Comparison of ENCODE assay signal across 16 cellular contexts in genomic region chr13:96020941-96021340, GRCh38. TPM values are rescaled to one million over a fixed set of nuclear protein-coding genes. Genes with fewer than 3 reads are reported as not detected.
DNase-seq lines count a peak whose midpoint lies in the region; ATAC-seq and TF ChIP-seq lines count a peak whose summit lies in the region.
"Had no signal": no experiment of that assay in that cellular context is flagged by ENCODE, and none has a peak within 500 bp of the region (broad histone marks: within the 10 kb centered on the region; RNA-seq: fewer than 3 reads in every experiment).

No MANE protein-coding gene starts in this region.

- peaks cover 0 to 12% of the 10 kb centered on the region in 2 experiments; a peak in 4 of 5 replicates for H3K9me3 Mint-ChIP-seq in H9
- H3K9me3 Mint-ChIP-seq: HFFc6 had no signal

- H3T11ph ChIP-seq in H9 (ENCODE audit: low read length), result no peak overlapping the region

- no peaks in the 10 kb centered on the region for H3K79me2 ChIP-seq in H9 (ENCODE audit: insufficient read depth, low read length)

- H4K20me1 ChIP-seq in H9 (ENCODE audit: control insufficient read depth, insufficient read depth, insufficient read length), result no peaks in the 10 kb centered on the region

- no peak overlapping the region for H3K4ac ChIP-seq in H9 (ENCODE audit: low read depth, low read length)

- no peak overlapping the region for H3K56ac ChIP-seq in H9 (ENCODE audit: insufficient read length, low read depth, low read length)

- H2BK12ac ChIP-seq in H9 (ENCODE audit: insufficient read length, low read depth, low read length), result no peak overlapping the region

- H4K91ac ChIP-seq in H9 (ENCODE audit: insufficient read length, low read depth, low read length), result no peak overlapping the region

- no peak overlapping the region for H3K4me3 ChIP-seq in colonic mucosa
- no peak overlapping the region for H3K4me3 ChIP-seq in right lobe of liver
- H3K4me3 ChIP-seq: A549 had no signal

- H2AFZ ChIP-seq in H9 (ENCODE audit: low read length), result no peak overlapping the region

- peaks cover 11 to 12% of the 10 kb centered on the region in 2 experiments for H3K4me1 Mint-ChIP-seq in H9

- H3K18ac ChIP-seq in H9 (ENCODE audit: insufficient read length, low read depth, low read length), result no peak overlapping the region

- H4K8ac ChIP-seq in H9 (replicated peaks; ENCODE audit: insufficient read length, low read depth, low read length), result no peak overlapping the region

- no peak overlapping the region for H3K14ac ChIP-seq in H9 (ENCODE audit: insufficient read depth, low read length)

- no peaks in the 10 kb centered on the region for H3K9me3 ChIP-seq in colonic mucosa
- H3K9me3 ChIP-seq in right lobe of liver, result no peaks in the 10 kb centered on the region
- peaks cover 6% of the 10 kb centered on the region for H3K9me3 ChIP-seq in H9 (ENCODE audit: control insufficient read depth, low read depth, low read length)
- H3K9me3 ChIP-seq: A549 had no signal

- TF ChIP-seq CTCF in colonic mucosa (IDR thresholded peaks at IDR 0.05) (no peak), right lobe of liver (IDR thresholded peaks at IDR 0.05) (no peak), H9 (conservative IDR thresholded peaks at IDR 0.05) (no peak)

- no peak overlapping the region for H4K5ac ChIP-seq in H9 (ENCODE audit: insufficient read length, low read depth, low read length)

- no peak overlapping the region for H3K27ac Mint-ChIP-seq in H9
- H3K27ac Mint-ChIP-seq: CD4-positive, alpha-beta T cell; HFFc6 had no signal

- no peaks in the 10 kb centered on the region for H3K27me3 ChIP-seq in colonic mucosa
- H3K27me3 ChIP-seq in right lobe of liver, result no peaks in the 10 kb centered on the region
- no peaks in the 10 kb centered on the region for H3K27me3 ChIP-seq in H9 (ENCODE audit: insufficient read depth, low read length)

- no peak overlapping the region for H2BK120ac ChIP-seq in H9 (ENCODE audit: low read depth, low read length, poor library complexity, severe bottlenecking)

- no peak overlapping the region for H2BK15ac ChIP-seq in H9 (ENCODE audit: low read depth, low read length)

- DNase-seq in Right ventricle myocardium superior (no peak), left ventricle myocardium superior (no peak), colonic mucosa (peak; percentile 42), right lobe of liver (no peak), H9 (no peak)
- no peak for DNase-seq in activated CD4-positive, alpha-beta T cell treated with anti-CD3 and anti-CD28 coated beads, Interleukin-2, amount 50 U/mL, for 48 hours
- DNase-seq: CD4-positive, alpha-beta T cell; HFFc6; IMR-90; NCI-H1092 treated with DMSO at 0.1 percent for 48 hours; NCI-H1694; NCI-H2081 treated with DMSO at 0.1 percent for 48 hours; NCI-H774; SIG-M5 had no signal

- ATAC-seq in Right ventricle myocardium superior (ENCODE audit: poor library complexity) (peak; percentile 25), left ventricle myocardium superior (no peak), right lobe of liver (peak; percentile 42 to 80 (median 62)), GM18520 (IDR thresholded peaks at IDR 0.05; ENCODE audit: unreplicated experiment) (no peak)

- H3K27me3 Mint-ChIP-seq in H9 (ENCODE audit: low read depth), result no peaks in the 10 kb centered on the region
- H3K27me3 Mint-ChIP-seq: CD4-positive, alpha-beta T cell had no signal

- TF ChIP-seq POLR2A in right lobe of liver (IDR thresholded peaks at IDR 0.05), result no peak

- 52% methylated on average over 2 of the region's 2 CpGs for WGBS in right lobe of liver (ENCODE audit: insufficient coverage, low coverage, low lambda C conversion rate, missing lambda C conversion rate)
- no CpG with 5 or more reads among the region's 2 CpGs for WGBS in H9 (ENCODE audit: extremely low coverage, insufficient read length, low lambda C conversion rate)

- no peak overlapping the region for H2BK5ac ChIP-seq in H9 (ENCODE audit: insufficient read length, low read length)

- H3K79me1 ChIP-seq in H9 (ENCODE audit: insufficient read depth, low read depth, low read length, poor library complexity, severe bottlenecking), result no peaks in the 10 kb centered on the region

- H2AK5ac ChIP-seq in H9 (ENCODE audit: insufficient read length, low read length), result no peak overlapping the region

- intact Hi-C loops in Right ventricle myocardium superior (cut with DNase I) (loop anchor here (5.0 to 10.0 kb wide), 2 partner anchors 794 to 941 kb away; no protein-coding TSS in a partner anchor), left ventricle myocardium superior (cut with micrococcal nuclease) (no loop called here), colonic mucosa (cut with DNase I) (loop anchor here (10.0 kb wide), 1 partner anchor 54 kb away; no protein-coding TSS in a partner anchor), right lobe of liver (cut with DNase I) (no loop called here)

- H3K23ac ChIP-seq in H9 (ENCODE audit: insufficient read length, low read depth, low read length), result no peak overlapping the region

- H3K36me3 ChIP-seq in colonic mucosa (no peaks in the 10 kb centered on the region), right lobe of liver (peaks cover 0 to 3% (median 0%) of the 10 kb centered on the region in 4 donors)

- H3K23me2 ChIP-seq in H9 (ENCODE audit: insufficient read length, low read depth, low read length, poor library complexity, severe bottlenecking), result no peaks in the 10 kb centered on the region

- no peak overlapping the region for H3K4me2 ChIP-seq in H9 (ENCODE audit: insufficient read depth, insufficient read length, low read length)
- H3K4me2 ChIP-seq: A549 had no signal

- peaks cover 20 to 25% (median 21%) of the 10 kb centered on the region in 3 experiments for H3K36me3 Mint-ChIP-seq in H9 (ENCODE audit: insufficient read depth in 1 of 3, low read depth in 3 of 3)

- H3K4me1 ChIP-seq in colonic mucosa, result no peaks in the 10 kb centered on the region
- H3K4me1 ChIP-seq in right lobe of liver, result peaks cover 0 to 4% (median 0%) of the 10 kb centered on the region in 4 donors
- H3K4me1 ChIP-seq in H9 (ENCODE audit: insufficient read depth, low read length), result no peaks in the 10 kb centered on the region
- H3K4me1 ChIP-seq: A549 had no signal

- H3K9ac ChIP-seq in colonic mucosa (ENCODE audit: low read depth in 2 of 2, low read length in 2 of 2) (no peak overlapping the region), H9 (ENCODE audit: extremely low read depth, insufficient read length, low read length) (no peak overlapping the region)

- no peak overlapping the region for H2BK20ac ChIP-seq in H9 (ENCODE audit: low read depth, low read length, poor library complexity, severe bottlenecking)

- H3K27ac ChIP-seq in colonic mucosa (peak overlapping the region; percentile 2), right lobe of liver (no peak overlapping the region), H9 (ENCODE audit: insufficient read length, low read depth, low read length) (no peak overlapping the region)
- H3K27ac ChIP-seq: A549 had no signal

- no peak overlapping the region for H3K4me3 Mint-ChIP-seq in H9
- H3K4me3 Mint-ChIP-seq: CD4-positive, alpha-beta T cell; HFFc6 had no signal

RNA-seq across cellular contexts. Expression of gene UGGT2, which starts 32.3 kb away (rescaled TPM):
- 8.6 TPM for total RNA-seq in Right ventricle myocardium superior
- 12.9 TPM for total RNA-seq in left ventricle myocardium superior
- 10 to 100 TPM; 16.3 to 18.0 TPM for total RNA-seq in colonic mucosa
- 10 to 100 TPM in 3 of 6 experiments, 1 to 10 TPM in 3; 8.2 to 17.1 (median 10.3) TPM for total RNA-seq in right lobe of liver
- total RNA-seq in H9 (2021), result 31.3 and 34.5 TPM in 2 replicates

Comparison
In these comparisons a context has a peak if more than half of its experiments do, and no peak if none do; other contexts are left out.
1. ATAC-seq: peak in Right ventricle myocardium superior (single experiment) and right lobe of liver (4 of 4); none in left ventricle myocardium superior (single experiment) and GM18520 (single experiment).
2. intact Hi-C loops: an anchor here in Right ventricle myocardium superior (5.0 to 10.0 kb wide) and colonic mucosa (10.0 kb wide); none called in left ventricle myocardium superior and right lobe of liver.